ENCODE assay signal across 15 cellular contexts in genomic region chr15:75545066-75545465, GRCh38.
"Had no signal": no experiment of that assay in that cellular context is flagged by ENCODE, and none has a peak within 500 bp of the region (broad histone marks: within the 10 kb centered on the region; RNA-seq: fewer than 3 reads in every experiment).

No MANE protein-coding gene starts in this region.

- H3K4me3 ChIP-seq: gastroesophageal sphincter, psoas muscle, right lobe of liver, SK-N-MC had no signal

- H3K9me3 Mint-ChIP-seq: activated CD4-positive, alpha-beta memory T cell treated with anti-CD3 and anti-CD28 coated beads, Interleukin-2, amount 10 ng/mL, durations not matched to agents 7 days and 5 days; T-helper 1 cell treated with Interleukin-12 subunit alpha and Interleukin-12 subunit beta and Interleukin-4 antibody, amounts not matched to agents 30 μg/mL and 1 μg/mL, for 36 hours; type B pancreatic cell had no signal

- DNase-seq: activated CD4-positive, alpha-beta memory T cell treated with anti-CD3 and anti-CD28 coated beads, Interleukin-2, amount 10 ng/mL, durations not matched to agents 7 days and 5 days; activated CD4-positive, alpha-beta T cell treated with anti-CD3 and anti-CD28 coated beads for 1 hour; activated naive CD4-positive, alpha-beta T cell; aorta; hypothalamus; naive thymus-derived CD4-positive, alpha-beta T cell; occipital lobe; psoas muscle; right lobe of liver; stimulated activated CD4-positive, alpha-beta T cell treated with anti-CD3 and anti-CD28 coated beads, Interleukin-1b, Interleukin-23, amount 100 ng/mL, for 48 hours; stimulated activated naive CD4-positive, alpha-beta T cell had no signal

- H3K36me3 ChIP-seq: gastroesophageal sphincter, right lobe of liver had no signal

- H3K4me3 Mint-ChIP-seq: activated CD4-positive, alpha-beta memory T cell treated with anti-CD3 and anti-CD28 coated beads, Interleukin-2, amount 10 ng/mL, durations not matched to agents 7 days and 5 days; naive thymus-derived CD4-positive, alpha-beta T cell; T-helper 1 cell treated with Interleukin-12 subunit alpha and Interleukin-12 subunit beta and Interleukin-4 antibody, amounts not matched to agents 30 μg/mL and 1 μg/mL, for 36 hours; type B pancreatic cell had no signal

- H3K9me3 ChIP-seq: gastroesophageal sphincter, psoas muscle, right lobe of liver had no signal

- ATAC-seq: gastroesophageal sphincter; naive thymus-derived CD4-positive, alpha-beta T cell; psoas muscle had no signal

- H3K27me3 Mint-ChIP-seq: activated CD4-positive, alpha-beta memory T cell treated with anti-CD3 and anti-CD28 coated beads, Interleukin-2, amount 10 ng/mL, durations not matched to agents 7 days and 5 days; naive thymus-derived CD4-positive, alpha-beta T cell; type B pancreatic cell had no signal

- H3K27me3 ChIP-seq: gastroesophageal sphincter, right lobe of liver had no signal

- H3K27ac Mint-ChIP-seq: activated CD4-positive, alpha-beta memory T cell treated with anti-CD3 and anti-CD28 coated beads, Interleukin-2, amount 10 ng/mL, durations not matched to agents 7 days and 5 days; T-helper 1 cell treated with Interleukin-12 subunit alpha and Interleukin-12 subunit beta and Interleukin-4 antibody, amounts not matched to agents 30 μg/mL and 1 μg/mL, for 36 hours; type B pancreatic cell had no signal
